ENCODE assay signal across 9 cellular contexts in genomic region chr1:152951711-152952110, GRCh38. TPM values are rescaled to one million over a fixed set of nuclear protein-coding genes. Genes with fewer than 3 reads are reported as not detected.
"Had no signal": no experiment of that assay in that cellular context is flagged by ENCODE, and none has a peak within 500 bp of the region (broad histone marks: within the 10 kb centered on the region; RNA-seq: fewer than 3 reads in every experiment).

No MANE protein-coding gene starts in this region.

- DNase-seq: IMR-90, KBM-7 had no signal

- H3K27ac Mint-ChIP-seq: IgD-negative memory B cell had no signal

- H3K4me3 Mint-ChIP-seq: IgD-negative memory B cell had no signal

- H3K36me3 Mint-ChIP-seq: IgD-negative memory B cell had no signal

- ATAC-seq: HepG2, K562 had no signal

- FAIRE-seq: HepG2, HTR-8/SVneo, K562 had no signal

- H3K4me1 Mint-ChIP-seq: IgD-negative memory B cell had no signal

- H3K27ac ChIP-seq: HL-60 had no signal

- H3K4me3 ChIP-seq: K562 had no signal

RNA-seq across cellular contexts. Expression of gene SPRR5, which starts 4.7 kb away (rescaled TPM):
- total RNA-seq: HepG2, HT-29, HT1080, IMR-90, K562 had no signal
- polyA plus RNA-seq: HepG2, IgD-negative memory B cell, IMR-90, K562 had no signal

RNA-seq across cellular contexts. Expression of gene SPRR4, which starts 18.7 kb away (rescaled TPM):
- total RNA-seq: HepG2, HT-29, HT1080, IMR-90, K562 had no signal
- polyA plus RNA-seq: HepG2, IgD-negative memory B cell, IMR-90, K562 had no signal

RNA-seq across cellular contexts. Expression of gene SPRR1A, which starts 32.2 kb away (rescaled TPM):
- total RNA-seq: HepG2, HT-29, HT1080, IMR-90, K562 had no signal
- polyA plus RNA-seq: HepG2, IgD-negative memory B cell, IMR-90, K562 had no signal

RNA-seq across cellular contexts. Expression of gene IVL, which starts 43.4 kb away (rescaled TPM):
- total RNA-seq: HepG2, IMR-90, K562 had no signal
- polyA plus RNA-seq: HepG2, IgD-negative memory B cell, IMR-90, K562 had no signal

RNA-seq across cellular contexts. Expression of gene SPRR3, which starts 49.8 kb away (rescaled TPM):
- total RNA-seq: HepG2, HT1080, IMR-90, K562 had no signal
- polyA plus RNA-seq: HepG2, IgD-negative memory B cell, IMR-90, K562 had no signal
